ENCODE assay signal across 8 cellular contexts in the genomic region with DNA sequence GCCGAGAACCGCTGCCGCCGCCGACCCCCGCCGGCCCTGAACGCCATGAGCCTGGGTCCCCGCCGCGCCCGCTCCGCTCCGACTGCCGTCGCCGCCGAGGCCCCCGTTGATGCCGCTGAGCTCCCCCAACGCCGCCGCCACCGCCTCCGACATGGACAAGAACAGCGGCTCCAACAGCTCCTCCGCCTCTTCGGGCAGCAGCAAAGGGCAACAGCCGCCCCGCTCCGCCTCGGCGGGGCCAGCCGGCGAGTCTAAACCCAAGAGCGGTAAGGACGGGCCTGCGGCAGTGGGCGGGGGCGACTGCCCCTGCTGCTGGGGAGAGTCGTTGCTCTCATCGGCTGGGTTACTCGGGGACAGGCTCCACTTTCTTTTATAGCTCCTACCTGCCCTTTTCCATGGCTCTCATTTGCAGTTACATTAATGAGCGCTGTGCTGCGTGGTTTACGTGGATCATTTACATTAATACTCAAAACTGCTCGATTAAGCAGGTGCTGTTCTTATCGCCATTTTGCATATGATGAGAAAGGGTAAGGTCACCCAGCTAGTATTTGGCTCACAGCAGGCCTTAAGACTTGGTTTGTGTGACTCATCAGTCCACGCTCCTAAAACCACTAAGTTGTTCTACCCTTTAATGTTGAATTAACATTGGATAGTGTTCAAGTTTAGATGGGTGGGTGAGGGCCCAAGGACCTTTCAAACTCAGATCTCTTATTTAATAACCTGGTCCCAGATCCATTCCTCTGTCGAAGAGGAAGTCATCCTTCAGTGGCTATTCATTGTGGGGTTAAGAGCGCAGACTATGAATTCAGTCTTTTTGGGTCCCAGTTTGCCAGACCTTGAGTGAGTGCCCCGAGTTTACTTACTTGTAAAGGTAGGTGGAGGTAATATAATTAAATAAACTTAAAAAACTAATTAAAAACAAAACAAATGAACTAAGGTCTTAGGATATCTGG. TPM values are rescaled to one million over a fixed set of nuclear protein-coding genes. Genes with fewer than 3 reads are reported as not detected.
DNase-seq lines count a peak whose midpoint lies in the region; ATAC-seq and TF ChIP-seq lines count a peak whose summit lies in the region.

No MANE protein-coding gene starts in this region.

- peaks cover 11% of the 10 kb centered on the region for H3K36me3 ChIP-seq in thymus (ENCODE audit: control insufficient read depth, insufficient read depth)

- H3K27me3 Mint-ChIP-seq in natural killer cell (ENCODE audit: low read depth in 2 of 2), result no peaks in the 10 kb centered on the region

- peaks cover 42 to 52% of the 10 kb centered on the region in 2 donors for H3K4me1 Mint-ChIP-seq in natural killer cell

- WGBS in thymus, result 2% methylated on average over 52 of the region's 52 CpGs

- H3K9me3 Mint-ChIP-seq in natural killer cell, result no peaks in the 10 kb centered on the region

- TF ChIP-seq CTCF in natural killer cell (IDR thresholded peaks at IDR 0.05), result no peak

- peaks cover 26% of the 10 kb centered on the region for H3K4me1 ChIP-seq in thymus (ENCODE audit: control insufficient read depth, insufficient read depth, low read length)

- ATAC-seq in HG02981 (IDR thresholded peaks at IDR 0.05; ENCODE audit: unreplicated experiment) (peak; percentile 46), natural killer cell (peak; percentile 69 to 74 (median 71))

- H3K27ac Mint-ChIP-seq in natural killer cell, result peak overlapping the region; percentile 92 to 97

- no peaks in the 10 kb centered on the region for H3K27me3 ChIP-seq in thymus (ENCODE audit: control insufficient read depth, insufficient read depth)

- peak overlapping the region; percentile 97 for H3K4me3 Mint-ChIP-seq in natural killer cell

- peak overlapping the region; percentile 86 for H3K27ac ChIP-seq in thymus (ENCODE audit: low read depth)

- no peaks in the 10 kb centered on the region for H3K36me3 Mint-ChIP-seq in natural killer cell

- H3K9me3 ChIP-seq in thymus (ENCODE audit: control insufficient read depth), result no peaks in the 10 kb centered on the region

- H3K4me3 ChIP-seq in thymus (ENCODE audit: low read length), result peak overlapping the region; percentile 91

- TF ChIP-seq POLR2A in erythroblast (IDR thresholded peaks at IDR 0.05; ENCODE audit: low read length), result no peak

- DNase-seq in NCI-H82 (lab: John Stamatoyannopoulos, UW) (peak; percentile 73), NCI-H82 treated with DMSO at 0.1 percent for 48 hours (lab: John Stamatoyannopoulos, UW; ENCODE audit: unreplicated experiment) (no peak), NCI-H774 (lab: John Stamatoyannopoulos, UW) (peak; percentile 29), activated T-cell treated with anti-CD3 and anti-CD28 coated beads for 1 hour (ENCODE audit: low read depth) (peak; percentile 27), erythroblast (lab: John Stamatoyannopoulos, UW) (peak; percentile 92 to 93), natural killer cell (peak; percentile 58)

- intact Hi-C loops in natural killer cell (cut with micrococcal nuclease), result loop anchor here (2.0 to 5.0 kb wide), 2 partner anchors 47 to 88 kb away; a partner anchor contains a TSS

RNA-seq across cellular contexts. Expression of a gene that starts 0.8 kb away (rescaled TPM):
- 100 to 1,000 TPM; 371 to 488 (median 389) TPM for total RNA-seq in natural killer cell
- 165 TPM for polyA plus RNA-seq in thymus

RNA-seq across cellular contexts. Expression of a gene that starts 6.0 kb away (rescaled TPM):
- 10 to 100 TPM; 11.4 to 17.1 (median 14.6) TPM for total RNA-seq in natural killer cell
- polyA plus RNA-seq in thymus, result 47.5 TPM

RNA-seq across cellular contexts. Expression of a gene that starts 39.1 kb away (rescaled TPM):
- total RNA-seq in natural killer cell, result 100 to 1,000 TPM in 1 of 3 donors, 10 to 100 TPM in 2; 69.7 to 110 (median 77.2) TPM
- polyA plus RNA-seq in thymus, result 410 TPM

RNA-seq across cellular contexts. Expression of a gene that starts 46.2 kb away (rescaled TPM):
- total RNA-seq in natural killer cell, result 10 to 100 TPM; 38.7 to 54.3 (median 42.9) TPM
- polyA plus RNA-seq in thymus, result 95.1 TPM
